ENCODE assay signal across 10 cellular contexts in the genomic region with DNA sequence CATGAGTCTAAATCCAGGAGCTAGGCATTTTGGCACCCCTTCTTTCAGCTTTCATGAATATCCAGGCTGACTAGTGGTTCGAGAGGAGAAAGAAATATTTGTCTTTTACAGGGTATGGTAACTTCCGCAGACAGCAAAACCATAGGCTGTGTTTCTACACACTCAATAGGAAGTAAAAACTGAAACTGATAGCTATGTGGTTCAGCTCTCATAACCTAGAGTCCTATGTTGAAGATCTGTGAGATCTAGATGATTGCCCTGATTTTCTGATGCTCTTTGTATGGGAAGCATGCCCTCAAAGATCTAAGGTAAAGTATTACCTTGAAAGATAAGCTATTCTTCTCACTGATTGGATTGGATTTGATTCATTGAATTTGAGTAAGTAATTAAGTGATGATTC.
DNase-seq lines count a peak whose midpoint lies in the region; ATAC-seq, FAIRE-seq and TF ChIP-seq lines count a peak whose summit lies in the region.
"Had no signal": no experiment of that assay in that cellular context is flagged by ENCODE, and none has a peak within 500 bp of the region (broad histone marks: within the 10 kb centered on the region; RNA-seq: fewer than 3 reads in every experiment).

No MANE protein-coding gene starts in this region.

- H3K4me1 Mint-ChIP-seq in T-helper 17 cell, result peaks cover 16% of the 10 kb centered on the region

- H3K9me3 ChIP-seq in T-helper 17 cell (ENCODE audit: control insufficient read depth, low read length, poor library complexity, severe bottlenecking), result no peaks in the 10 kb centered on the region
- H3K9me3 ChIP-seq: body of pancreas, heart right ventricle had no signal

- no peaks in the 10 kb centered on the region for H3K27me3 Mint-ChIP-seq in T-helper 17 cell

- FAIRE-seq in GM19239 (lab: Jason Lieb, UNC), result peak; percentile 97

- peak; percentile 68 for DNase-seq in GM10248 (ENCODE audit: extremely low spot score)
- DNase-seq in GM19239 (ENCODE audit: insufficient read length, low spot score), result peak; percentile 59
- no peak for DNase-seq in T-helper 17 cell
- DNase-seq in SKM-1 treated with dmso at 0.1 percent for 144 hours (lab: John Stamatoyannopoulos, UW; ENCODE audit: unreplicated experiment), result no peak
- DNase-seq in AG08395 (ENCODE audit: low spot score), result no peak
- no peak for DNase-seq in COLO668 (lab: John Stamatoyannopoulos, UW; ENCODE audit: unreplicated experiment)
- no peak for DNase-seq in D341Med (ENCODE audit: low spot score)
- DNase-seq: body of pancreas, heart right ventricle had no signal

- peak; percentile 95 for ATAC-seq in HG02943 (IDR thresholded peaks at IDR 0.05; ENCODE audit: low read depth, unreplicated experiment)
- ATAC-seq in T-helper 17 cell, result peak; percentile 95
- ATAC-seq: body of pancreas, heart right ventricle had no signal

- peak overlapping the region; percentile 55 for H3K4me3 Mint-ChIP-seq in T-helper 17 cell

- H3K27ac Mint-ChIP-seq in T-helper 17 cell, result peak overlapping the region; percentile 27

- CTCF ChIA-PET in GM10248 (lab: Yijun Ruan, JAX), result interaction anchor here (0.9 to 3.1 kb wide), 7 partner anchors 9 to 39 kb away, joined by 3 to 18 read pairs (median 5); no protein-coding TSS in a partner anchor

- POLR2A ChIA-PET in GM10248 (lab: Yijun Ruan, JAX), result no interaction called here

- TF ChIP-seq CTCF in GM10248 (IDR thresholded peaks at IDR 0.05; ENCODE audit: control extremely low read depth, extremely low read depth, low read depth, missing control alignments), result no peak

- H3K36me3 Mint-ChIP-seq in T-helper 17 cell (ENCODE audit: low read depth), result no peaks in the 10 kb centered on the region

Comparison
In these comparisons a context has a peak if more than half of its experiments do, and no peak if none do; other contexts are left out.
1. DNase-seq: peak in GM10248 (single experiment) and GM19239 (single experiment); none in T-helper 17 cell (0 of 3), SKM-1 treated with dmso at 0.1 percent for 144 hours (single experiment), AG08395 (single experiment), COLO668 (single experiment) and D341Med (single experiment).